ENCODE assay signal across 8 cellular contexts in genomic region chr10:113788604-113789083, GRCh38. TPM values are rescaled to one million over a fixed set of nuclear protein-coding genes. Genes with fewer than 3 reads are reported as not detected.
A peak's percentile ranks its signal among the peaks of the same experiment; 100 is the strongest.
DNase-seq lines count a peak whose midpoint lies in the region; ATAC-seq and TF ChIP-seq lines count a peak whose summit lies in the region.

No MANE protein-coding gene starts in this region.

- no peak overlapping the region for H3K27ac ChIP-seq in AG04450 (ENCODE audit: low read depth, low read length)
- H3K27ac ChIP-seq in lung (ENCODE audit: low read depth in 1 of 2, low read length in 1 of 2), result no peak overlapping the region
- no peak overlapping the region for H3K27ac ChIP-seq in spleen

- no peaks in the 10 kb centered on the region for H3K36me3 ChIP-seq in lung (ENCODE audit: control insufficient read depth in 2 of 2, insufficient read depth in 2 of 2, low read length in 2 of 2)
- no peaks in the 10 kb centered on the region for H3K36me3 ChIP-seq in spleen

- POLR2A ChIA-PET in AG04450 (lab: Yijun Ruan, JAX), result no interaction called here

- 45 to 58% methylated on average over 9 of the region's 9 CpGs for WGBS in lung, 2 donors
- WGBS in spleen, 5 donors, result 41 to 71% (median 51%) methylated on average over 9 of the region's 9 CpGs

- H3K9me3 ChIP-seq in AG04450 (ENCODE audit: control insufficient read depth, insufficient read depth, low read length) (no peaks in the 10 kb centered on the region), lung (ENCODE audit: control insufficient read depth in 2 of 2, insufficient read depth in 1 of 2, low read length in 1 of 2) (no peaks in the 10 kb centered on the region), spleen (no peaks in the 10 kb centered on the region)

- intact Hi-C loops in spleen (cut with DNase I; ENCODE audit: low total_unique reads), result no loop called here

- TF ChIP-seq CTCF in AG04450 (IDR thresholded peaks at IDR 0.05; ENCODE audit: low read depth, low read length), result no peak
- no peak for TF ChIP-seq CTCF in lung (IDR thresholded peaks at IDR 0.05; ENCODE audit: control extremely low read depth, extremely low read depth)
- no peak for TF ChIP-seq CTCF in spleen (IDR thresholded peaks at IDR 0.05 in 8 of 11, conservative IDR thresholded peaks at IDR 0.05 in 3 of 11)

- no peak overlapping the region for H3K4me3 ChIP-seq in AG04450 (ENCODE audit: low read depth, low read length)
- H3K4me3 ChIP-seq in lung, result no peak overlapping the region
- H3K4me3 ChIP-seq in spleen, result no peak overlapping the region

- H3K27me3 ChIP-seq in AG04450 (ENCODE audit: control insufficient read depth, insufficient read depth, low read length) (peaks cover 4% of the 10 kb centered on the region), lung (ENCODE audit: control insufficient read depth, insufficient read depth) (no peaks in the 10 kb centered on the region), spleen (replicated peaks in 1 of 7) (peaks cover 0 to 5% (median 0%) of the 10 kb centered on the region in 7 donors)

- peak; percentile 77 for ATAC-seq in GM19351 (IDR thresholded peaks at IDR 0.05; ENCODE audit: unreplicated experiment)
- ATAC-seq in HG03342 (IDR thresholded peaks at IDR 0.05; ENCODE audit: unreplicated experiment), result peak; percentile 85
- peak; percentile 55 for ATAC-seq in lung (ENCODE audit: insufficient read depth, low FRiP score)

- TF ChIP-seq POLR2A in spleen (IDR thresholded peaks at IDR 0.05), result no peak

- H3K4me1 ChIP-seq in lung (ENCODE audit: control insufficient read depth in 2 of 2, insufficient read depth in 2 of 2, low read length in 2 of 2) (no peaks in the 10 kb centered on the region), spleen (no peaks in the 10 kb centered on the region)

- CTCF ChIA-PET in AG04450 (lab: Charles Lee), result interaction anchor here (0.6 to 1.8 kb wide), 5 partner anchors 8 to 315 kb away, joined by 3 to 8 read pairs (median 4); no protein-coding TSS in a partner anchor

- DNase-seq in AG04450 (ENCODE audit: low read depth, low spot score), result peak; percentile 77
- DNase-seq in amniotic stem cell (lab: John Stamatoyannopoulos, UW), result peak; percentile 76
- DNase-seq in lung (ENCODE audit: low spot score), result peak; percentile 32
- no peak for DNase-seq in SKM-1 treated with dmso at 0.1 percent for 144 hours (lab: John Stamatoyannopoulos, UW; ENCODE audit: unreplicated experiment)
- DNase-seq in SKM-1 (lab: John Stamatoyannopoulos, UW; ENCODE audit: unreplicated experiment), result no peak
- no peak for DNase-seq in spleen

RNA-seq across cellular contexts. Expression of gene PLEKHS1, which starts 37.2 kb away (rescaled TPM):
- polyA plus RNA-seq in AG04450 (2011; rRNA removed) (not detected in 2 replicates), lung (1 to 10 TPM; 4.2 to 9.3 TPM), spleen (under 1 TPM; 0.02 to 0.07 (median 0.03) TPM)
- not detected in 2 replicates for polyA minus RNA-seq in AG04450 (2011; rRNA and poly(A)+ RNA removed)
- total RNA-seq in lung (10 to 100 TPM; 11.6 to 21.9 TPM), spleen (not detected)

Comparison
In these comparisons a context has a peak if more than half of its experiments do, and no peak if none do; other contexts are left out.
1. DNase-seq: peak in AG04450 (single experiment), amniotic stem cell (single experiment) and lung (single experiment); none in SKM-1 treated with dmso at 0.1 percent for 144 hours (single experiment), SKM-1 (single experiment) and spleen (single experiment).
2. Peak in every context shown above with its lines, with median percentiles within 50 percentile points of each other: ATAC-seq.